Comparison of ENCODE assay signal across 8 cellular contexts in genomic region chr7:93147358-93147757, GRCh38. TPM values are rescaled to one million over a fixed set of nuclear protein-coding genes. Genes with fewer than 3 reads are reported as not detected.
DNase-seq lines count a peak whose midpoint lies in the region; ATAC-seq and TF ChIP-seq lines count a peak whose summit lies in the region.

No MANE protein-coding gene starts in this region.

- H2AFZ ChIP-seq in mammary epithelial cell (ENCODE audit: low read depth, low read length), result peak overlapping the region; percentile 68

- H3K27me3 ChIP-seq in BJ (ENCODE audit: control insufficient read depth, insufficient read depth, low read length) (no peaks in the 10 kb centered on the region), mammary epithelial cell (ENCODE audit: insufficient read depth, low read length) (no peaks in the 10 kb centered on the region), mononuclear cell (ENCODE audit: insufficient read depth, low read length) (no peaks in the 10 kb centered on the region)

- ATAC-seq in HG03432 (IDR thresholded peaks at IDR 0.05; ENCODE audit: unreplicated experiment), result peak; percentile 83
- ATAC-seq in stimulated activated naive CD8-positive, alpha-beta T cell treated with anti-CD3 and anti-CD28 coated beads, Interleukin-15, amount 100 ng/mL, for 72 hours, result peak; percentile 88

- peak overlapping the region; percentile 96 for H3K4me3 Mint-ChIP-seq in T-helper 1 cell treated with Interleukin-12 subunit alpha and Interleukin-12 subunit beta and Interleukin-4 antibody, amounts not matched to agents 30 μg/mL and 1 μg/mL, for 36 hours
- peak overlapping the region; percentile 87 to 95 for H3K4me3 Mint-ChIP-seq in stimulated activated naive CD8-positive, alpha-beta T cell treated with anti-CD3 and anti-CD28 coated beads, Interleukin-15, amount 100 ng/mL, for 72 hours

- H3K27ac ChIP-seq in mammary epithelial cell (ENCODE audit: insufficient read depth, low read depth, low read length), result no peak overlapping the region

- dilution Hi-C loops in mammary epithelial cell (cut with HindIII; ENCODE audit: low sequenced_read_pairs), result no loop called here

- H3K9ac ChIP-seq in mammary epithelial cell (ENCODE audit: insufficient read depth, low read length), result peak overlapping the region; percentile 55

- in situ Hi-C loops in mammary epithelial cell (cut with MboI; ENCODE audit: low sequenced_read_pairs in 2 of 2), result no loop called here

- peak overlapping the region; percentile 83 for H3K27ac Mint-ChIP-seq in T-helper 1 cell treated with Interleukin-12 subunit alpha and Interleukin-12 subunit beta and Interleukin-4 antibody, amounts not matched to agents 30 μg/mL and 1 μg/mL, for 36 hours
- peak overlapping the region; percentile 23 to 80 for H3K27ac Mint-ChIP-seq in stimulated activated naive CD8-positive, alpha-beta T cell treated with anti-CD3 and anti-CD28 coated beads, Interleukin-15, amount 100 ng/mL, for 72 hours

- POLR2A ChIA-PET in BJ (lab: Charles Lee), result no interaction called here

- H3K27me3 Mint-ChIP-seq in T-helper 1 cell treated with Interleukin-12 subunit alpha and Interleukin-12 subunit beta and Interleukin-4 antibody, amounts not matched to agents 30 μg/mL and 1 μg/mL, for 36 hours (ENCODE audit: low read depth), result no peaks in the 10 kb centered on the region
- no peaks in the 10 kb centered on the region for H3K27me3 Mint-ChIP-seq in stimulated activated naive CD8-positive, alpha-beta T cell treated with anti-CD3 and anti-CD28 coated beads, Interleukin-15, amount 100 ng/mL, for 72 hours

- TF ChIP-seq CTCF in BJ (IDR thresholded peaks at IDR 0.05; ENCODE audit: insufficient read depth, low read depth, low read length) (no peak), mammary epithelial cell (conservative IDR thresholded peaks at IDR 0.05 in 1 of 2, IDR thresholded peaks at IDR 0.05 in 1 of 2; ENCODE audit: extremely low read depth in 1 of 2, insufficient read depth in 1 of 2, low read depth in 1 of 2, low read length in 2 of 2) (no peak)

- H3K4me1 ChIP-seq in mammary epithelial cell (ENCODE audit: insufficient read depth, low read length) (peaks cover 5% of the 10 kb centered on the region), mononuclear cell (ENCODE audit: insufficient read depth, low read length) (peaks cover 59% of the 10 kb centered on the region)

- H3K36me3 ChIP-seq in BJ (ENCODE audit: control insufficient read depth, insufficient read depth, low read length) (no peaks in the 10 kb centered on the region), mammary epithelial cell (ENCODE audit: insufficient read depth, low read length) (no peaks in the 10 kb centered on the region)

- WGBS in mammary epithelial cell (ENCODE audit: low coverage, missing lambda C conversion rate), result 2% methylated on average over 3 of the region's 3 CpGs

- H3K4me3 ChIP-seq in BJ (ENCODE audit: low read depth, low read length) (peak overlapping the region; percentile 30), mammary epithelial cell (replicated peaks in 1 of 3; ENCODE audit: insufficient read depth in 1 of 3, low read depth in 2 of 3, low read length in 3 of 3) (peak overlapping the region; percentile 35 to 63 (median 55)), mononuclear cell (ENCODE audit: low read length) (peak overlapping the region; percentile 72)

- peaks cover 35% of the 10 kb centered on the region for H3K36me3 Mint-ChIP-seq in T-helper 1 cell treated with Interleukin-12 subunit alpha and Interleukin-12 subunit beta and Interleukin-4 antibody, amounts not matched to agents 30 μg/mL and 1 μg/mL, for 36 hours (ENCODE audit: low read depth)

- H3K4me1 Mint-ChIP-seq in T-helper 1 cell treated with Interleukin-12 subunit alpha and Interleukin-12 subunit beta and Interleukin-4 antibody, amounts not matched to agents 30 μg/mL and 1 μg/mL, for 36 hours (ENCODE audit: low read depth), result peaks cover 42% of the 10 kb centered on the region
- peaks cover 38% of the 10 kb centered on the region for H3K4me1 Mint-ChIP-seq in stimulated activated naive CD8-positive, alpha-beta T cell treated with anti-CD3 and anti-CD28 coated beads, Interleukin-15, amount 100 ng/mL, for 72 hours

- no peaks in the 10 kb centered on the region for H3K79me2 ChIP-seq in mammary epithelial cell (ENCODE audit: insufficient read depth, low read length)

- no peak for DNase-seq in BJ (ENCODE audit: low read depth)
- peak; percentile 30 for DNase-seq in GM19238 (ENCODE audit: insufficient read length, low spot score)
- DNase-seq in mammary epithelial cell, result peak; percentile 36
- DNase-seq in stimulated activated naive CD8-positive, alpha-beta T cell treated with anti-CD3 and anti-CD28 coated beads, Interleukin-15, amount 100 ng/mL, for 72 hours, result peak; percentile 24 to 30
- no peak for DNase-seq in NCI-H1417 treated with DMSO at 0.1 percent for 48 hours (lab: John Stamatoyannopoulos, UW)

- peaks cover 4% of the 10 kb centered on the region for H3K9me3 Mint-ChIP-seq in T-helper 1 cell treated with Interleukin-12 subunit alpha and Interleukin-12 subunit beta and Interleukin-4 antibody, amounts not matched to agents 30 μg/mL and 1 μg/mL, for 36 hours
- H3K9me3 Mint-ChIP-seq in stimulated activated naive CD8-positive, alpha-beta T cell treated with anti-CD3 and anti-CD28 coated beads, Interleukin-15, amount 100 ng/mL, for 72 hours, result peaks cover 8 to 11% of the 10 kb centered on the region in 2 donors

- intact Hi-C loops in mammary epithelial cell (cut with micrococcal nuclease), result no loop called here

- peak overlapping the region; percentile 94 for H3K4me2 ChIP-seq in mammary epithelial cell (ENCODE audit: insufficient read depth, low read depth, low read length)

- BruUV-seq in mammary epithelial cell (replicated peaks; lab: Mats Ljungman, UMichigan), result no TSS peak

- H4K20me1 ChIP-seq in mammary epithelial cell (ENCODE audit: insufficient read depth, low read length), result no peaks in the 10 kb centered on the region

- H3K9me3 ChIP-seq in mammary epithelial cell (replicated peaks; ENCODE audit: insufficient read depth, low read length), result no peaks in the 10 kb centered on the region
- H3K9me3 ChIP-seq in mononuclear cell (ENCODE audit: low read depth, low read length), result no peaks in the 10 kb centered on the region

- CTCF ChIA-PET in BJ (lab: Yijun Ruan, JAX), result no interaction called here
- CTCF ChIA-PET in mammary epithelial cell (lab: Charles Lee; ENCODE audit: low non-redundant PET), result no interaction called here

RNA-seq across cellular contexts. Expression of gene SAMD9L, which starts 0.8 kb away (rescaled TPM):
- polyA plus RNA-seq in BJ (2011; rRNA removed), result 2.0 and 4.8 TPM in 2 replicates
- polyA minus RNA-seq in BJ (2011; rRNA and poly(A)+ RNA removed), result 1.9 and 2.5 TPM in 2 replicates
- total RNA-seq in mammary epithelial cell, result 1 to 10 TPM; 4.2 to 6.7 TPM
- polyA plus RNA-seq in mammary epithelial cell, result 0.56 TPM
- 1.4 TPM for polyA minus RNA-seq in mammary epithelial cell
- total RNA-seq in mononuclear cell, result 13.2 TPM

RNA-seq across cellular contexts. Expression of gene SAMD9, which starts 29.6 kb away (rescaled TPM):
- 2.8 and 6.8 TPM in 2 replicates for polyA plus RNA-seq in BJ (2011; rRNA removed)
- 3.3 and 4.1 TPM in 2 replicates for polyA minus RNA-seq in BJ (2011; rRNA and poly(A)+ RNA removed)
- total RNA-seq in mammary epithelial cell, result 10 to 100 TPM in 1 of 2 donors, 1 to 10 TPM in 1; 9.9 to 12.0 TPM
- polyA plus RNA-seq in mammary epithelial cell, result 3.7 TPM
- 5.6 TPM for polyA minus RNA-seq in mammary epithelial cell
- 52.7 TPM for total RNA-seq in mononuclear cell

Comparison
In these comparisons a context has a peak if more than half of its experiments do, and no peak if none do; other contexts are left out.
1. DNase-seq: peak in GM19238 (single experiment), mammary epithelial cell (single experiment) and stimulated activated naive CD8-positive, alpha-beta T cell treated with anti-CD3 and anti-CD28 coated beads, Interleukin-15, amount 100 ng/mL, for 72 hours (2 of 2); none in BJ (single experiment) and NCI-H1417 treated with DMSO at 0.1 percent for 48 hours (single experiment).
2. Peak in every context shown above with its lines, with median percentiles within 50 percentile points of each other: H3K4me3 ChIP-seq.